ENCODE assay signal across 15 cellular contexts in the genomic region with DNA sequence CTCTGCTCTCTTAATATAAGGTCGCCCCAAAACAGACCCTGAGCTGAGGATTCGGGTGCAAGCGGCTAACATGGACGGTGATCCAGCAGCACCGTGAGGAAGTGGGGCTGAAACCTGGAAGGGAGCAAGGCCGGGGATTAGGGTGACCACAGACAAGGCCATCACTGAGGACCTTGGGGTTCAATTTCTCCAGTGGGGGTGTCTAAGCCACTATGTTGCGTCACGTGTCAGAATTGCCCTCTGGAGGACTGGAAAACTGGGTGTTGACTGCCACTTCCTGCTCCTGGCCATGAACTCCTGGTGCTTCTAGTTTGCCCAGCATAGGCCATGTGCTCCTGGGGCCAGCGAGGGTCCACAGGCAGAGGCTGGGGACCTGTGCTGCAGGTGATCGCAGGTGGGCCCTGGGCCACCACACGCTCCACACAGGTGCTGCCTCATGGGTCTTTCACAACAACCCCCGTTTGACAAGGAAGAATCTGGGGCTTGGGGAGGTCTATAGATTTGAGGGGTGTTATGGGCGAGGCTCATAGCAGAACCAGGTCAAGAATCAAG.
DNase-seq lines count a peak whose midpoint lies in the region; ATAC-seq and TF ChIP-seq lines count a peak whose summit lies in the region.
"Had no signal": no experiment of that assay in that cellular context is flagged by ENCODE, and none has a peak within 500 bp of the region (broad histone marks: within the 10 kb centered on the region; RNA-seq: fewer than 3 reads in every experiment).

No MANE protein-coding gene starts in this region.

- H3K9ac ChIP-seq in DND-41 (ENCODE audit: low read depth, low read length) (peak overlapping the region; percentile 79; the same call in 1 of the 2 replicates), mesenchymal stem cell (ENCODE audit: low read length) (no peak overlapping the region)
- H3K9ac ChIP-seq: GM23248 had no signal

- H3K4me2 ChIP-seq in DND-41 (ENCODE audit: insufficient read depth, low read length) (peak overlapping the region; percentile 85), mesenchymal stem cell (ENCODE audit: low read length, poor library complexity, severe bottlenecking) (no peak overlapping the region)

- peak overlapping the region; percentile 50 for H3K27ac Mint-ChIP-seq in stimulated activated effector memory CD8-positive, alpha-beta T cell treated with anti-CD3 and anti-CD28 coated beads, Interleukin-12 subunit alpha, Interleukin-12 subunit beta, amount 100 ng/mL, for 72 hours
- H3K27ac Mint-ChIP-seq in CD8-positive, alpha-beta memory T cell, result peak overlapping the region in 2 of 8 donors; percentile 19

- H3K9me3 ChIP-seq in DND-41 (ENCODE audit: insufficient read depth, low read length, severe bottlenecking) (no peaks in the 10 kb centered on the region), mesenchymal stem cell (ENCODE audit: control insufficient read depth, low read length) (no peaks in the 10 kb centered on the region)
- H3K9me3 ChIP-seq in CD8-positive, alpha-beta memory T cell (ENCODE audit: low read length), result no peaks in the 10 kb centered on the region

- H2BK5ac ChIP-seq in mesenchymal stem cell (ENCODE audit: low read depth, low read length, poor library complexity, severe bottlenecking), result no peak overlapping the region

- no peak overlapping the region for H2BK15ac ChIP-seq in mesenchymal stem cell (ENCODE audit: low read depth, poor library complexity, severe bottlenecking)

- H2AFZ ChIP-seq in DND-41 (ENCODE audit: low read depth, low read length) (no peak overlapping the region), mesenchymal stem cell (ENCODE audit: low read depth, low read length) (no peak overlapping the region)
- H2AFZ ChIP-seq: GM23248 had no signal

- H4K8ac ChIP-seq in mesenchymal stem cell (ENCODE audit: low read length), result no peak overlapping the region

- CTCF ChIA-PET in RWPE1 (lab: Yijun Ruan, JAX), result no interaction called here
- CTCF ChIA-PET in CD8-positive, alpha-beta memory T cell (lab: Charles Lee), result no interaction called here

- no peaks in the 10 kb centered on the region for H3K9me3 Mint-ChIP-seq in stimulated activated effector memory CD8-positive, alpha-beta T cell treated with anti-CD3 and anti-CD28 coated beads, Interleukin-12 subunit alpha, Interleukin-12 subunit beta, amount 100 ng/mL, for 72 hours
- H3K9me3 Mint-ChIP-seq in CD8-positive, alpha-beta memory T cell, result no peaks in the 10 kb centered on the region

- peaks cover 66% of the 10 kb centered on the region for H4K20me1 ChIP-seq in DND-41 (ENCODE audit: insufficient read depth, low read length)

- H3K36me3 Mint-ChIP-seq in stimulated activated effector memory CD8-positive, alpha-beta T cell treated with anti-CD3 and anti-CD28 coated beads, Interleukin-12 subunit alpha, Interleukin-12 subunit beta, amount 100 ng/mL, for 72 hours, result no peaks in the 10 kb centered on the region
- H3K36me3 Mint-ChIP-seq in CD8-positive, alpha-beta memory T cell, result no peaks in the 10 kb centered on the region

- H3K4ac ChIP-seq in mesenchymal stem cell (ENCODE audit: low read depth in 1 of 2, low read length in 2 of 2), result no peak overlapping the region

- H3K27me3 ChIP-seq in DND-41 (ENCODE audit: insufficient read depth, low read length, poor library complexity) (no peaks in the 10 kb centered on the region), mesenchymal stem cell (ENCODE audit: control insufficient read depth in 1 of 2, insufficient read depth in 1 of 2, low read length in 2 of 2) (peaks cover 0 to 18% of the 10 kb centered on the region in 2 experiments)
- no peaks in the 10 kb centered on the region for H3K27me3 ChIP-seq in CD8-positive, alpha-beta memory T cell (ENCODE audit: insufficient read depth, low read length, poor library complexity, severe bottlenecking)

- no peak overlapping the region for H3K18ac ChIP-seq in mesenchymal stem cell (ENCODE audit: low read depth in 1 of 2, low read length in 2 of 2)

- DNase-seq in DND-41, result no peak
- no peak for DNase-seq in RWPE1 (ENCODE audit: low spot score)
- DNase-seq in mesenchymal stem cell, result no peak
- DNase-seq in stimulated activated effector memory CD8-positive, alpha-beta T cell treated with anti-CD3 and anti-CD28 coated beads, Interleukin-12 subunit alpha, Interleukin-12 subunit beta, amount 100 ng/mL, for 72 hours (ENCODE audit: low spot score in 2 of 2), result no peak
- DNase-seq in CD8-positive, alpha-beta memory T cell, result no peak
- no peak for DNase-seq in NCI-H187 treated with DMSO at 0.1 percent for 48 hours (lab: John Stamatoyannopoulos, UW)
- DNase-seq: GM23248, NCI-H146, NCI-H2081 treated with DMSO at 0.1 percent for 48 hours, NCI-H510A treated with DMSO at 0.1 percent for 48 hours, NCI-H82, PC-3 had no signal

- peaks cover 93% of the 10 kb centered on the region for H3K4me1 ChIP-seq in DND-41 (ENCODE audit: insufficient read depth, low read length)
- peaks cover 31% of the 10 kb centered on the region for H3K4me1 ChIP-seq in mesenchymal stem cell (ENCODE audit: control insufficient read depth, insufficient read depth, low read depth, low read length)
- H3K4me1 ChIP-seq in CD8-positive, alpha-beta memory T cell (ENCODE audit: insufficient read depth, low read length), result peaks cover 53% of the 10 kb centered on the region

- 90% methylated on average over 13 of the region's 13 CpGs for WGBS in mesenchymal stem cell

- H4K91ac ChIP-seq in mesenchymal stem cell (ENCODE audit: low read length), result no peak overlapping the region

- H3K27me3 Mint-ChIP-seq in CD8-positive, alpha-beta memory T cell, result no peaks in the 10 kb centered on the region

- no peak overlapping the region for H2BK120ac ChIP-seq in mesenchymal stem cell (ENCODE audit: low read depth, low read length)

- H3K23ac ChIP-seq in mesenchymal stem cell (ENCODE audit: low read length in 2 of 2), result no peak overlapping the region

- no peak for TF ChIP-seq CTCF in DND-41 (IDR thresholded peaks at IDR 0.05; ENCODE audit: borderline replicate concordance, extremely low read depth, low read length, poor library complexity, severe bottlenecking)
- no peak for TF ChIP-seq CTCF in RWPE1 (conservative IDR thresholded peaks at IDR 0.05; ENCODE audit: low read depth)

- POLR2A ChIA-PET in RWPE1 (lab: Yijun Ruan, JAX; ENCODE audit: low non-redundant PET), result no interaction called here
- POLR2A ChIA-PET in CD8-positive, alpha-beta memory T cell (lab: Charles Lee), result no interaction called here

- H3K4me1 Mint-ChIP-seq in stimulated activated effector memory CD8-positive, alpha-beta T cell treated with anti-CD3 and anti-CD28 coated beads, Interleukin-12 subunit alpha, Interleukin-12 subunit beta, amount 100 ng/mL, for 72 hours, result peaks cover 57% of the 10 kb centered on the region
- H3K4me1 Mint-ChIP-seq in CD8-positive, alpha-beta memory T cell, result peaks cover 55 to 63% (median 58%) of the 10 kb centered on the region in 3 donors

- H3K27ac ChIP-seq in DND-41 (ENCODE audit: low read length) (peak overlapping the region; percentile 96), RWPE1 (peak overlapping the region; percentile 58), mesenchymal stem cell (ENCODE audit: low read length, poor library complexity, severe bottlenecking) (no peak overlapping the region)
- H3K27ac ChIP-seq in CD8-positive, alpha-beta memory T cell (ENCODE audit: low read depth, low read length), result no peak overlapping the region
- H3K27ac ChIP-seq: GM23248, SK-N-MC had no signal

- H3K79me2 ChIP-seq in DND-41 (ENCODE audit: insufficient read depth, low read length), result peaks cover 94% of the 10 kb centered on the region

- H2BK12ac ChIP-seq in mesenchymal stem cell (ENCODE audit: low read length in 2 of 2), result no peak overlapping the region

- H3K36me3 ChIP-seq in DND-41 (ENCODE audit: insufficient read depth, low read length), result peaks cover 61% of the 10 kb centered on the region
- no peaks in the 10 kb centered on the region for H3K36me3 ChIP-seq in mesenchymal stem cell (ENCODE audit: control insufficient read depth in 1 of 2, insufficient read depth in 2 of 2, low read depth in 1 of 2, low read length in 2 of 2)
- H3K36me3 ChIP-seq in CD8-positive, alpha-beta memory T cell (ENCODE audit: insufficient read depth, low read length), result no peaks in the 10 kb centered on the region

- H3K79me1 ChIP-seq in mesenchymal stem cell (replicated peaks; ENCODE audit: low read length, poor library complexity, severe bottlenecking), result no peaks in the 10 kb centered on the region

- H3K4me3 Mint-ChIP-seq in stimulated activated effector memory CD8-positive, alpha-beta T cell treated with anti-CD3 and anti-CD28 coated beads, Interleukin-12 subunit alpha, Interleukin-12 subunit beta, amount 100 ng/mL, for 72 hours, result no peak overlapping the region
- H3K4me3 Mint-ChIP-seq in CD8-positive, alpha-beta memory T cell, result no peak overlapping the region

- H3K4me3 ChIP-seq in DND-41 (ENCODE audit: low read depth in 1 of 2, low read length in 2 of 2) (peak overlapping the region in 1 of 2 experiments; percentile 71; a peak in 1 of 4 replicates), mesenchymal stem cell (ENCODE audit: insufficient read depth in 1 of 2, low read depth in 1 of 2, low read length in 2 of 2) (no peak overlapping the region)
- H3K4me3 ChIP-seq in CD8-positive, alpha-beta memory T cell (ENCODE audit: low read length), result no peak overlapping the region
- H3K4me3 ChIP-seq: GM23248, SK-N-MC had no signal

- peak overlapping the region; percentile 8 for H2AK5ac ChIP-seq in mesenchymal stem cell (ENCODE audit: low read length, severe bottlenecking)

- no peak overlapping the region for H3K14ac ChIP-seq in mesenchymal stem cell (ENCODE audit: low read length in 2 of 2)

- ATAC-seq in DND-41 (ENCODE audit: insufficient read depth, low read depth) (no peak), HG02798 (IDR thresholded peaks at IDR 0.05; ENCODE audit: poor library complexity, unreplicated experiment) (no peak)
- no peak for ATAC-seq in stimulated activated effector memory CD8-positive, alpha-beta T cell treated with anti-CD3 and anti-CD28 coated beads, Interleukin-12 subunit alpha, Interleukin-12 subunit beta, amount 100 ng/mL, for 72 hours
- ATAC-seq: HCT116, PC-3 had no signal

Comparison
In these comparisons a context has a peak if more than half of its experiments do, and no peak if none do; other contexts are left out.
1. H3K27ac ChIP-seq: peak in DND-41 (single experiment) and RWPE1 (single experiment); none in mesenchymal stem cell (single experiment) and CD8-positive, alpha-beta memory T cell (single experiment).